8 cellular contexts compared by ENCODE assay signal in genomic region chr2:196249860-196250259, GRCh38.
DNase-seq lines count a peak whose midpoint lies in the region; ATAC-seq lines count a peak whose summit lies in the region.

No MANE protein-coding gene starts in this region.

- no peaks in the 10 kb centered on the region for H3K27me3 Mint-ChIP-seq in T-helper 2 cell treated with Interferon-gamma antibody and Interleukin-4, amounts not matched to agents 5 μg/mL and 100 μg/mL, for 36 hours (ENCODE audit: low read depth)

- H3K4me1 Mint-ChIP-seq in T-helper 2 cell treated with Interferon-gamma antibody and Interleukin-4, amounts not matched to agents 5 μg/mL and 100 μg/mL, for 36 hours (ENCODE audit: low read depth), result peaks cover 53% of the 10 kb centered on the region

- H3K9me3 Mint-ChIP-seq in T-helper 2 cell treated with Interferon-gamma antibody and Interleukin-4, amounts not matched to agents 5 μg/mL and 100 μg/mL, for 36 hours, result peaks cover 3% of the 10 kb centered on the region

- peak overlapping the region; percentile 39 for H3K27ac Mint-ChIP-seq in T-helper 2 cell treated with Interferon-gamma antibody and Interleukin-4, amounts not matched to agents 5 μg/mL and 100 μg/mL, for 36 hours

- peak; percentile 61 for ATAC-seq in GM19328 (IDR thresholded peaks at IDR 0.05; ENCODE audit: unreplicated experiment)
- ATAC-seq in HG03196 (IDR thresholded peaks at IDR 0.05; ENCODE audit: unreplicated experiment), result peak; percentile 64

- H3K36me3 Mint-ChIP-seq in T-helper 2 cell treated with Interferon-gamma antibody and Interleukin-4, amounts not matched to agents 5 μg/mL and 100 μg/mL, for 36 hours (ENCODE audit: low read depth), result peaks cover 2% of the 10 kb centered on the region

- peak overlapping the region; percentile 14 for H3K4me3 Mint-ChIP-seq in T-helper 2 cell treated with Interferon-gamma antibody and Interleukin-4, amounts not matched to agents 5 μg/mL and 100 μg/mL, for 36 hours

- DNase-seq in Ammon's horn (ENCODE audit: low spot score) (peak; percentile 27), pons (ENCODE audit: low spot score) (peak; percentile 48), hepatic stellate cell (ENCODE audit: low spot score) (no peak), DMS53 (lab: John Stamatoyannopoulos, UW) (no peak), amygdala (lab: John Stamatoyannopoulos, UW) (no peak)
- DNase-seq in T-helper 2 cell treated with Interferon-gamma antibody and Interleukin-4, amounts not matched to agents 5 μg/mL and 100 μg/mL, for 36 hours (ENCODE audit: low spot score), result no peak

Comparison
In these comparisons a context has a peak if more than half of its experiments do, and no peak if none do; other contexts are left out.
1. DNase-seq: peak in Ammon's horn (single experiment) and pons (single experiment); none in T-helper 2 cell treated with Interferon-gamma antibody and Interleukin-4, amounts not matched to agents 5 μg/mL and 100 μg/mL, for 36 hours (single experiment), hepatic stellate cell (single experiment), DMS53 (single experiment) and amygdala (0 of 56).